Comparison of ENCODE assay signal across 16 cellular contexts in the genomic region with DNA sequence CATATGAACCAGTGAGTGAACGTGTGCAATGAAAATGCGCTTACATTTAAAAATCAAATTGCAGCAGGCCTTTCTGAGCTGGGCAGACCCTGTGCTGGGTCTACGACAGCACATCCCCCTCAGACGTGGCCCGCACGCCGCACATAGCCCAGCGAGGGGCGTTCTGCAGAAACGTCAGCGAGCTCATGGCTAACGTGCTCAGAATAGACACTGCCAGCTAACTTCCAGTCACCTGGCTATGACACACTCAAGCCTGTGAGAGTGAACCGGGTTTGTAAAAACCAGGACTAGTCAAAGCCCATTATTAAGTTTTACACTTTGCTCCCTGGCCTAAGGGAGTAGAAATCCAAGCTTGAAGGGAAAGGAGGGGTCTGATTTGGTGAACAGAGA.
DNase-seq lines count a peak whose midpoint lies in the region; ATAC-seq, FAIRE-seq and TF ChIP-seq lines count a peak whose summit lies in the region.
"Had no signal": no experiment of that assay in that cellular context is flagged by ENCODE, and none has a peak within 500 bp of the region (broad histone marks: within the 10 kb centered on the region; RNA-seq: fewer than 3 reads in every experiment).

No MANE protein-coding gene starts in this region.

- no peak overlapping the region for H2BK120ac ChIP-seq in H1 (replicated peaks; ENCODE audit: low read depth, low read length)

- no peak overlapping the region for H4K5ac ChIP-seq in H1 (ENCODE audit: insufficient read length, low read depth, low read length)

- H3K9me3 ChIP-seq in KOPT-K1 (ENCODE audit: insufficient read depth, low read length, poor library complexity, severe bottlenecking) = peaks cover 51% of the 10 kb centered on the region
- H3K9me3 ChIP-seq in H1 (ENCODE audit: insufficient read depth in 2 of 2, low read depth in 1 of 2, low read length in 1 of 2) = peaks cover 25 to 31% of the 10 kb centered on the region in 2 experiments
- H3K9me3 ChIP-seq in T-helper 17 cell (ENCODE audit: control insufficient read depth, low read length, poor library complexity, severe bottlenecking) = peaks cover 15% of the 10 kb centered on the region

- TF ChIP-seq RAD21 in H1 (IDR thresholded peaks at IDR 0.05 in 1 of 2, conservative IDR thresholded peaks at IDR 0.05 in 1 of 2; ENCODE audit: low read depth in 2 of 2, low read length in 2 of 2) = no peak

- H4K8ac ChIP-seq in H1 (ENCODE audit: extremely low read depth, insufficient read depth, low read length) = no peak overlapping the region

- no peak overlapping the region for H3K23ac ChIP-seq in H1 (ENCODE audit: insufficient read length)

- FAIRE-seq in H1 (lab: Jason Lieb, UNC) = no peak
- FAIRE-seq: A204.1, GM12892 had no signal

- H3K9me3 Mint-ChIP-seq in progenitor cell of endocrine pancreas (ENCODE audit: low read depth) = peaks cover 18% of the 10 kb centered on the region

- no peak overlapping the region for H2BK5ac ChIP-seq in H1 (ENCODE audit: low read depth, low read length)

- no peak overlapping the region for H2BK20ac ChIP-seq in H1 (ENCODE audit: low read length)

- no peaks in the 10 kb centered on the region; a peak in 1 of 7 replicates for H3K4me1 ChIP-seq in H1 (replicated peaks in 1 of 4; ENCODE audit: control insufficient read depth in 3 of 4, insufficient read depth in 4 of 4, low read length in 3 of 4)

- WGBS in H1 (ENCODE audit: extremely low coverage in 1 of 2, insufficient coverage in 1 of 2, insufficient read length in 1 of 2, insufficient replicate concordance in 2 of 2, low coverage in 1 of 2, low lambda C conversion rate in 2 of 2, missing lambda C conversion rate in 1 of 2), 2 experiments = 89% methylated on average over 13 of the region's 13 CpGs; no CpG with 5 or more reads in 1 of the 2 experiments

- H3K36me3 Mint-ChIP-seq in progenitor cell of endocrine pancreas (ENCODE audit: insufficient read depth) (peaks cover 4% of the 10 kb centered on the region), T-helper 17 cell (ENCODE audit: low read depth) (no peaks in the 10 kb centered on the region)

- H3K18ac ChIP-seq in H1 (ENCODE audit: extremely low read depth, low read length) = no peak overlapping the region

- H2BK15ac ChIP-seq in H1 (ENCODE audit: low read length) = 0 out of 2 replicates have a peak overlapping the region, but pooled peaks have one; percentile 16

- TF ChIP-seq CTCF in H1 (IDR thresholded peaks at IDR 0.05; ENCODE audit: control extremely low read depth in 1 of 3, insufficient read depth in 1 of 3, low read depth in 1 of 3, low read length in 3 of 3) (no peak), progenitor cell of endocrine pancreas (IDR thresholded peaks at IDR 0.05; ENCODE audit: unreplicated experiment) (no peak)

- H3K14ac ChIP-seq in H1 (ENCODE audit: insufficient read length) = no peak overlapping the region

- no peaks in the 10 kb centered on the region for H3K36me3 ChIP-seq in KOPT-K1 (ENCODE audit: insufficient read depth, low read length)
- no peaks in the 10 kb centered on the region for H3K36me3 ChIP-seq in H1 (ENCODE audit: control insufficient read depth in 2 of 4, insufficient read depth in 4 of 4, low read length in 3 of 4)

- peaks cover 0 to 3% (median 0%) of the 10 kb centered on the region in 4 experiments; a peak in 1 of 7 replicates for H3K27me3 ChIP-seq in H1 (replicated peaks in 1 of 4; ENCODE audit: control insufficient read depth in 3 of 4, extremely low read depth in 1 of 4, insufficient read depth in 3 of 4, low read length in 3 of 4)

- H3K9ac ChIP-seq in H1 (replicated peaks in 1 of 4; ENCODE audit: extremely low read depth in 1 of 4, low read depth in 3 of 4, low read length in 3 of 4) = no peak overlapping the region
- H3K9ac ChIP-seq: KMS-11 had no signal

- no peak overlapping the region for H3K4me3 ChIP-seq in H1 (ENCODE audit: extremely low read depth in 1 of 4, insufficient read depth in 2 of 4, low read depth in 3 of 4, low read length in 4 of 4)

- H2AFZ ChIP-seq in H1 (ENCODE audit: low read length) = no peak overlapping the region

- H3K27me3 Mint-ChIP-seq in progenitor cell of endocrine pancreas (peaks cover 36% of the 10 kb centered on the region), T-helper 17 cell (peaks cover 23% of the 10 kb centered on the region)

- H3K56ac ChIP-seq in H1 (replicated peaks; ENCODE audit: insufficient read length, low read depth, low read length) = no peak overlapping the region

- H3K4ac ChIP-seq in H1 (replicated peaks; ENCODE audit: insufficient read length, low read depth, low read length) = no peak overlapping the region

- H3K4me2 ChIP-seq in H1 (ENCODE audit: insufficient read depth in 1 of 2, low read depth in 2 of 2, low read length in 2 of 2) = no peak overlapping the region
- H3K4me2 ChIP-seq: KMS-11 had no signal

- CTCF ChIA-PET in H1 (lab: Charles Lee; ENCODE audit: partially characterized antibody) = interaction anchor here (0.7 to 3.2 kb wide), 30 partner anchors 9 to 276 kb away, joined by 3 to 22 read pairs (median 5); no protein-coding TSS in a partner anchor

- no peak overlapping the region for H2AK5ac ChIP-seq in H1 (ENCODE audit: low read depth, low read length)

- H2BK12ac ChIP-seq in H1 (ENCODE audit: low read depth, low read length) = no peak overlapping the region

- H4K20me1 ChIP-seq in H1 (replicated peaks in 1 of 2; ENCODE audit: control insufficient read depth in 1 of 2, insufficient read depth in 2 of 2, low read length in 2 of 2) = no peaks in the 10 kb centered on the region

- H3K79me2 ChIP-seq in H1 (ENCODE audit: control insufficient read depth in 1 of 2, insufficient read depth in 2 of 2, low read length in 2 of 2) = no peaks in the 10 kb centered on the region

- DNase-seq in activated CD8-positive, alpha-beta memory T cell treated with anti-CD3 and anti-CD28 coated beads for 24 hours = peak; percentile 54
- DNase-seq in activated CD8-positive, alpha-beta memory T cell treated with anti-CD3 and anti-CD28 coated beads, Interleukin-2, amount 50 U/mL, for 4 hours = no peak
- DNase-seq in H1 (ENCODE audit: low read depth in 1 of 2, low spot score in 2 of 2) (no peak), progenitor cell of endocrine pancreas (ENCODE audit: low spot score, unreplicated experiment) (no peak), T-helper 17 cell (no peak)
- DNase-seq: DMS79 treated with DMSO at 0.1 percent for 48 hours, GDM1, NCI-H1930, NCI-H510A treated with DMSO at 0.1 percent for 48 hours, SIG-M5 had no signal

- H3K27ac ChIP-seq in KOPT-K1 (ENCODE audit: low read depth, low read length, poor library complexity, severe bottlenecking) (peak overlapping the region; percentile 67), H1 (ENCODE audit: low read depth, low read length) (no peak overlapping the region)
- H3K27ac ChIP-seq: KMS-11 had no signal

- POLR2A ChIA-PET in H1 (lab: Charles Lee; ENCODE audit: partially characterized antibody) = no interaction called here

- no peak for TF ChIP-seq EP300 in H1 (IDR thresholded peaks at IDR 0.05; ENCODE audit: borderline replicate concordance in 1 of 2, low read depth in 2 of 2, low read length in 2 of 2)

- H3K4me1 Mint-ChIP-seq in progenitor cell of endocrine pancreas (ENCODE audit: low read depth) = peaks cover 17% of the 10 kb centered on the region
- peaks cover 7% of the 10 kb centered on the region for H3K4me1 Mint-ChIP-seq in T-helper 17 cell

- H3K79me1 ChIP-seq in H1 (ENCODE audit: low read depth, low read length) = no peaks in the 10 kb centered on the region

- ATAC-seq in T-helper 17 cell (no peak), HG03521 (IDR thresholded peaks at IDR 0.05; ENCODE audit: unreplicated experiment) (no peak), HG03469 (IDR thresholded peaks at IDR 0.05; ENCODE audit: unreplicated experiment) (no peak)

- H3K27ac Mint-ChIP-seq in progenitor cell of endocrine pancreas (peak overlapping the region; percentile 54), T-helper 17 cell (no peak overlapping the region)

- H4K91ac ChIP-seq in H1 (replicated peaks; ENCODE audit: insufficient read length, low read length) = no peak overlapping the region

- no peaks in the 10 kb centered on the region for H3K23me2 ChIP-seq in H1 (ENCODE audit: low read depth, low read length)

- no peak overlapping the region for H3K4me3 Mint-ChIP-seq in progenitor cell of endocrine pancreas (ENCODE audit: low read depth)
- H3K4me3 Mint-ChIP-seq in T-helper 17 cell = no peak overlapping the region

- TF ChIP-seq POLR2A in H1 (IDR thresholded peaks at IDR 0.05; ENCODE audit: control extremely low read depth in 1 of 2, low read depth in 2 of 2, low read length in 2 of 2) = no peak

TF ChIP-seq in H1, 55 proteins besides CTCF, POLR2A, EP300 and RAD21 (continues in another document):
- no peak for TF ChIP-seq HDAC6 (IDR thresholded peaks at IDR 0.05; ENCODE audit: low read depth, low read length)
- no peak for TF ChIP-seq RBBP5 (IDR thresholded peaks at IDR 0.05; ENCODE audit: borderline replicate concordance, low read depth, low read length)
- TF ChIP-seq SP2 (IDR thresholded peaks at IDR 0.05; ENCODE audit: low read length) = no peak
- no peak for TF ChIP-seq HDAC2 (IDR thresholded peaks at IDR 0.05; ENCODE audit: borderline replicate concordance in 1 of 2, low read depth in 2 of 2, low read length in 2 of 2)
- no peak for TF ChIP-seq KDM4A (IDR thresholded peaks at IDR 0.05; ENCODE audit: low read depth, low read length, severe bottlenecking)
- TF ChIP-seq FOSL1 (IDR thresholded peaks at IDR 0.05; ENCODE audit: insufficient read depth, low read depth, low read length) = no peak
- TF ChIP-seq, protein P1, sequence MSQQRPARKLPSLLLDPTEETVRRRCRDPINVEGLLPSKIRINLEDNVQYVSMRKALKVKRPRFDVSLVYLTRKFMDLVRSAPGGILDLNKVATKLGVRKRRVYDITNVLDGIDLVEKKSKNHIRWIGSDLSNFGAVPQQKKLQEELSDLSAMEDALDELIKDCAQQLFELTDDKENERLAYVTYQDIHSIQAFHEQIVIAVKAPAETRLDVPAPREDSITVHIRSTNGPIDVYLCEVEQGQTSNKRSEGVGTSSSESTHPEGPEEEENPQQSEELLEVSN (IDR thresholded peaks at IDR 0.05) = no peak
- no peak for TF ChIP-seq SRF (IDR thresholded peaks at IDR 0.05; ENCODE audit: low read depth, low read length)
- no peak for TF ChIP-seq EZH2 (IDR thresholded peaks at IDR 0.05; ENCODE audit: low read depth, low read length, severe bottlenecking)
- no peak for TF ChIP-seq SIRT6 (IDR thresholded peaks at IDR 0.05; ENCODE audit: low read length)
- TF ChIP-seq, protein P2, sequence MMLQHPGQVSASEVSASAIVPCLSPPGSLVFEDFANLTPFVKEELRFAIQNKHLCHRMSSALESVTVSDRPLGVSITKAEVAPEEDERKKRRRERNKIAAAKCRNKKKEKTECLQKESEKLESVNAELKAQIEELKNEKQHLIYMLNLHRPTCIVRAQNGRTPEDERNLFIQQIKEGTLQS (IDR thresholded peaks at IDR 0.05; ENCODE audit: insufficient read depth, low read depth, low read length) = no peak
- no peak for TF ChIP-seq JUN (IDR thresholded peaks at IDR 0.05; ENCODE audit: low read depth, low read length)
- no peak for TF ChIP-seq RFX5 (IDR thresholded peaks at IDR 0.05; ENCODE audit: borderline replicate concordance, low read depth, low read length)
- no peak for TF ChIP-seq SAP30 (IDR thresholded peaks at IDR 0.05; ENCODE audit: insufficient read depth, insufficient replicate concordance, low read length)
- TF ChIP-seq POLR2AphosphoS5 (IDR thresholded peaks at IDR 0.05; ENCODE audit: low read depth, low read length) = no peak
